ENCODE assay signal across 10 cellular contexts in genomic region chr9:95382433-95382832, GRCh38.
"Had no signal": no experiment of that assay in that cellular context is flagged by ENCODE, and none has a peak within 500 bp of the region (broad histone marks: within the 10 kb centered on the region; RNA-seq: fewer than 3 reads in every experiment).

No MANE protein-coding gene starts in this region.

- H3K4me3 ChIP-seq: heart right ventricle, neural progenitor cell, ovary, suprapubic skin had no signal

- H3K27ac ChIP-seq: heart right ventricle, neural progenitor cell, ovary, suprapubic skin had no signal

- H2AFZ ChIP-seq: neural progenitor cell had no signal

- H3K4me2 ChIP-seq: neural progenitor cell had no signal

- H3K36me3 ChIP-seq: heart right ventricle, neural progenitor cell, ovary, suprapubic skin had no signal

- DNase-seq: activated CD4-positive, CD25-positive, alpha-beta regulatory T cell; activated effector memory CD4-positive, alpha-beta T cell treated with Interleukin-2 at 50 U/mL for 16 hours; effector memory CD4-positive, alpha-beta T cell; heart right ventricle; midbrain; ovary; stimulated activated CD4-positive, alpha-beta T cell treated with anti-CD3 and anti-CD28 coated beads, Interleukin-2, amount 100 ng/mL, for 48 hours; stimulated activated naive CD4-positive, alpha-beta T cell treated with Interleukin-2 at 50 U/mL for 16 hours had no signal

- ATAC-seq: heart right ventricle had no signal

- H3K9ac ChIP-seq: neural progenitor cell had no signal

- H3K27me3 ChIP-seq: neural progenitor cell, ovary, suprapubic skin had no signal

- H3K9me3 ChIP-seq: heart right ventricle, ovary, suprapubic skin had no signal

- H3K4me1 ChIP-seq: heart right ventricle had no signal
